ENCODE assay signal across 8 cellular contexts in genomic region chr15:65980824-65981456, GRCh38.
A peak's percentile ranks its signal among the peaks of the same experiment; 100 is the strongest.
DNase-seq lines count a peak whose midpoint lies in the region; TF ChIP-seq lines count a peak whose summit lies in the region.

No MANE protein-coding gene starts in this region.

- peak; percentile 52 for DNase-seq in activated CD4-positive, alpha-beta T cell treated with anti-CD3 and anti-CD28 coated beads for 48 hours
- DNase-seq in activated CD4-positive, alpha-beta T cell treated with anti-CD3 and anti-CD28 coated beads, Interleukin-2, amount 50 U/mL, for 4 hours: no peak
- DNase-seq in M059J (ENCODE audit: low read depth) (peak; percentile 68), globus pallidus (ENCODE audit: low spot score) (peak; percentile 12), progenitor cell of endocrine pancreas (ENCODE audit: low spot score, unreplicated experiment) (peak; percentile 56), NCI-H2081 treated with DMSO at 0.1 percent for 48 hours (lab: John Stamatoyannopoulos, UW) (no peak), NK-92 (lab: John Stamatoyannopoulos, UW; ENCODE audit: unreplicated experiment) (no peak)
- DNase-seq in activated CD4-positive, alpha-beta memory T cell treated with anti-CD3 and anti-CD28 coated beads, Interleukin-2, amount 10 ng/mL, durations not matched to agents 7 days and 5 days: peak; percentile 26

- H3K4me3 Mint-ChIP-seq in activated CD4-positive, alpha-beta memory T cell treated with anti-CD3 and anti-CD28 coated beads, Interleukin-2, amount 10 ng/mL, durations not matched to agents 7 days and 5 days: no peak overlapping the region
- no peak overlapping the region for H3K4me3 Mint-ChIP-seq in progenitor cell of endocrine pancreas (ENCODE audit: low read depth)

- no peak overlapping the region for H3K27ac Mint-ChIP-seq in activated CD4-positive, alpha-beta memory T cell treated with anti-CD3 and anti-CD28 coated beads, Interleukin-2, amount 10 ng/mL, durations not matched to agents 7 days and 5 days
- H3K27ac Mint-ChIP-seq in progenitor cell of endocrine pancreas: no peak overlapping the region

- POLR2A ChIA-PET in activated CD4-positive, alpha-beta memory T cell treated with anti-CD3 and anti-CD28 coated beads, Interleukin-2, amount 10 ng/mL, durations not matched to agents 7 days and 5 days (lab: Charles Lee): no interaction called here

- no peaks in the 10 kb centered on the region for H3K9me3 Mint-ChIP-seq in activated CD4-positive, alpha-beta memory T cell treated with anti-CD3 and anti-CD28 coated beads, Interleukin-2, amount 10 ng/mL, durations not matched to agents 7 days and 5 days
- no peaks in the 10 kb centered on the region for H3K9me3 Mint-ChIP-seq in progenitor cell of endocrine pancreas (ENCODE audit: low read depth)

- H3K36me3 Mint-ChIP-seq in activated CD4-positive, alpha-beta memory T cell treated with anti-CD3 and anti-CD28 coated beads, Interleukin-2, amount 10 ng/mL, durations not matched to agents 7 days and 5 days (ENCODE audit: low read depth): no peaks in the 10 kb centered on the region
- no peaks in the 10 kb centered on the region for H3K36me3 Mint-ChIP-seq in progenitor cell of endocrine pancreas (ENCODE audit: insufficient read depth)

- peaks cover 39% of the 10 kb centered on the region for H3K27me3 Mint-ChIP-seq in activated CD4-positive, alpha-beta memory T cell treated with anti-CD3 and anti-CD28 coated beads, Interleukin-2, amount 10 ng/mL, durations not matched to agents 7 days and 5 days
- peaks cover 42% of the 10 kb centered on the region for H3K27me3 Mint-ChIP-seq in progenitor cell of endocrine pancreas

- peak; percentile 72 for TF ChIP-seq CTCF in progenitor cell of endocrine pancreas (IDR thresholded peaks at IDR 0.05; ENCODE audit: unreplicated experiment)

- peaks cover 2% of the 10 kb centered on the region for H3K4me1 Mint-ChIP-seq in activated CD4-positive, alpha-beta memory T cell treated with anti-CD3 and anti-CD28 coated beads, Interleukin-2, amount 10 ng/mL, durations not matched to agents 7 days and 5 days
- H3K4me1 Mint-ChIP-seq in progenitor cell of endocrine pancreas (ENCODE audit: low read depth): peaks cover 2% of the 10 kb centered on the region

- CTCF ChIA-PET in activated CD4-positive, alpha-beta memory T cell treated with anti-CD3 and anti-CD28 coated beads, Interleukin-2, amount 10 ng/mL, durations not matched to agents 7 days and 5 days (lab: Charles Lee): interaction anchor here (1.1 to 2.0 kb wide), 3 partner anchors 10 to 344 kb away, joined by 3 to 8 read pairs (median 4); no protein-coding TSS in a partner anchor

Comparison
In these comparisons a context has a peak if more than half of its experiments do, and no peak if none do; other contexts are left out.
1. DNase-seq: peak in activated CD4-positive, alpha-beta T cell treated with anti-CD3 and anti-CD28 coated beads for 48 hours (single experiment), M059J (single experiment), activated CD4-positive, alpha-beta memory T cell treated with anti-CD3 and anti-CD28 coated beads, Interleukin-2, amount 10 ng/mL, durations not matched to agents 7 days and 5 days (single experiment), globus pallidus (single experiment) and progenitor cell of endocrine pancreas (single experiment); none in activated CD4-positive, alpha-beta T cell treated with anti-CD3 and anti-CD28 coated beads, Interleukin-2, amount 50 U/mL, for 4 hours (0 of 2), NCI-H2081 treated with DMSO at 0.1 percent for 48 hours (single experiment) and NK-92 (single experiment).